10 cellular contexts compared by ENCODE assay signal in the genomic region with DNA sequence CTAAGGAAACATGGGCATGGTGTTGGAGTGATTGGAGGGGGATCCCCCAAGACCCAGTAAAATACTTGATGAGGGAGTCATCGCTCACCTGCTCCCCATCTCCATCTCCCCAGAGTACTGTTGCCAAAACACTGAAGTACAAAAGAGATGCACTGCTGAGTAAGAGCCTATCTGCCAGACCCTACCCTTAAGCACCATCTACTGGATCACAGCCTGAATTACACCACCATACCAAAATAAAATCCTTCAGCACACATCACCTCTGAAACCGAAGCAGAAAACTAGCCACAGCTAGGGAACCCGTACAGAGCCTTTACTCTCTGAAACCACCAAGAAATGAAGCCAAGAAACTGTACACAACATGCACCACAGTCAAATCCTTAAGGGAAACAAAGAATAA.
A peak's percentile ranks its signal among the peaks of the same experiment; 100 is the strongest.
DNase-seq lines count a peak whose midpoint lies in the region; ATAC-seq and TF ChIP-seq lines count a peak whose summit lies in the region.
"Had no signal": no experiment of that assay in that cellular context is flagged by ENCODE, and none has a peak within 500 bp of the region (broad histone marks: within the 10 kb centered on the region; RNA-seq: fewer than 3 reads in every experiment).

No MANE protein-coding gene starts in this region.

- H3K4me1 ChIP-seq in gastroesophageal sphincter: no peaks in the 10 kb centered on the region

- H3K36me3 Mint-ChIP-seq in activated T-cell treated with anti-CD3 and anti-CD28 coated beads, Interleukin-2, amount 50 U/mL, for 4 hours (ENCODE audit: insufficient read depth): no peaks in the 10 kb centered on the region

- TF ChIP-seq CTCF in GM12873 (IDR thresholded peaks at IDR 0.05; ENCODE audit: insufficient read depth, low read depth, low read length, missing control alignments) (peak; percentile 58), kidney epithelial cell (IDR thresholded peaks at IDR 0.05; ENCODE audit: insufficient read depth, low read length, poor library complexity, severe bottlenecking) (peak; percentile 50), gastroesophageal sphincter (IDR thresholded peaks at IDR 0.05) (no peak)

- H3K27me3 ChIP-seq in kidney epithelial cell (ENCODE audit: control insufficient read depth, insufficient read depth, low read length) (no peaks in the 10 kb centered on the region), gastroesophageal sphincter (no peaks in the 10 kb centered on the region)

- H3K9me3 ChIP-seq in gastroesophageal sphincter: no peaks in the 10 kb centered on the region

- TF ChIP-seq POLR2A in gastroesophageal sphincter (IDR thresholded peaks at IDR 0.05): no peak

- H3K27ac ChIP-seq in gastroesophageal sphincter: no peak overlapping the region

- peak; percentile 5 for DNase-seq in SHP77 treated with DMSO at 0.1 percent for 48 hours (lab: John Stamatoyannopoulos, UW)
- no peak for DNase-seq in kidney epithelial cell (ENCODE audit: low read depth)
- DNase-seq in central memory CD4-positive, alpha-beta T cell: no peak
- DNase-seq in activated T-cell treated with anti-CD3 and anti-CD28 coated beads, Interleukin-2, amount 50 U/mL, for 4 hours: no peak
- DNase-seq in NK-92 (lab: John Stamatoyannopoulos, UW; ENCODE audit: unreplicated experiment): no peak
- DNase-seq: activated gamma-delta T cell treated with Interleukin-2 at 50 U/mL for 16 hours, NCI-H146 had no signal

- WGBS in gastroesophageal sphincter (ENCODE audit: low coverage in 1 of 2), 2 donors: no CpG with 5 or more reads among the region's 3 CpGs

- H3K27me3 Mint-ChIP-seq in activated T-cell treated with anti-CD3 and anti-CD28 coated beads, Interleukin-2, amount 50 U/mL, for 4 hours (ENCODE audit: low read depth): no peaks in the 10 kb centered on the region

- H3K9me3 Mint-ChIP-seq in activated T-cell treated with anti-CD3 and anti-CD28 coated beads, Interleukin-2, amount 50 U/mL, for 4 hours: no peaks in the 10 kb centered on the region

- no peaks in the 10 kb centered on the region for H3K4me1 Mint-ChIP-seq in activated T-cell treated with anti-CD3 and anti-CD28 coated beads, Interleukin-2, amount 50 U/mL, for 4 hours (ENCODE audit: low read depth)

- ATAC-seq in HG03354 (IDR thresholded peaks at IDR 0.05; ENCODE audit: poor library complexity, severe bottlenecking, unreplicated experiment): peak; percentile 66
- ATAC-seq in activated T-cell treated with anti-CD3 and anti-CD28 coated beads, Interleukin-2, amount 50 U/mL, for 4 hours: no peak
- no peak for ATAC-seq in gastroesophageal sphincter

- no peak overlapping the region for H3K4me3 ChIP-seq in kidney epithelial cell (ENCODE audit: low read depth, low read length)
- no peak overlapping the region for H3K4me3 ChIP-seq in gastroesophageal sphincter

- H3K4me3 Mint-ChIP-seq in activated T-cell treated with anti-CD3 and anti-CD28 coated beads, Interleukin-2, amount 50 U/mL, for 4 hours: no peak overlapping the region

- TF ChIP-seq EP300 in gastroesophageal sphincter (IDR thresholded peaks at IDR 0.05): no peak

- H3K36me3 ChIP-seq in kidney epithelial cell (ENCODE audit: control insufficient read depth, insufficient read depth, low read length) (no peaks in the 10 kb centered on the region), gastroesophageal sphincter (no peaks in the 10 kb centered on the region)

Comparison
In these comparisons a context has a peak if more than half of its experiments do, and no peak if none do; other contexts are left out.
1. CTCF ChIP-seq: peak in GM12873 (single experiment) and kidney epithelial cell (single experiment); none in gastroesophageal sphincter (0 of 4).